In the genomic region with DNA sequence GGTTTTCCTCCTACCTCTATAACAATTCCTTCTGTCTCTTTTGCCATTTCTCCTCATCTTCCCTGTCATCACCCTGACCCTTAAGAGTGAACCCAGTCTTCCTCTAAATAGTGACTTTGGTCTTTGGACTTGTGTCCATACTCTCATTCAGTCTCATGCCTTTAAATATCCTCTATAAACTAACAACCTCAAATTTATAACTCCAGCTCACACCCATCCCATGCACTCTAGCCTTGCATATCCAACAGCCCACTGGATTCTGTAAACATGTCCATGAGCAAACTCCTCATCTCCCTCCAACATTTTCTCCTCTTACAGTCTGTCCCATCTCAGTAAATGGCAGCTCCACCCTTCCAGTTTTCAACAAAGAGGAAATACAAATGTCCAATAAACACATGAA, we compare ENCODE assay signal across 27 cellular contexts.
"Had no signal": no experiment of that assay in that cellular context is flagged by ENCODE, and none has a peak within 500 bp of the region (broad histone marks: within the 10 kb centered on the region; RNA-seq: fewer than 3 reads in every experiment).

No MANE protein-coding gene starts in this region.

- H3K4me3 ChIP-seq: left lung, lower lobe of right lung, ovary, right atrium auricular region, skin epidermis, spleen, suprapubic skin, thoracic aorta, tibial artery, upper lobe of right lung had no signal

- H3K9me3 ChIP-seq: left lung, lower lobe of right lung, suprapubic skin, thoracic aorta, upper lobe of right lung had no signal

- H3K27me3 ChIP-seq: left lung, ovary, right atrium auricular region, suprapubic skin, tibial artery, upper lobe of right lung had no signal

- H3K27ac ChIP-seq: left lung, lower lobe of right lung, ovary, right atrium auricular region, skin epidermis, spleen, suprapubic skin, thoracic aorta, tibial artery, upper lobe of right lung had no signal

- DNase-seq: hippocampal formation; kidney glomerular epithelial cell; left cardiac atrium; left lung; lower lobe of right lung; mammary epithelial cell; mesenchymal stem cell; naive thymus-derived CD4-positive, alpha-beta T cell; ovary; spleen; stimulated activated CD4-positive, alpha-beta T cell treated with anti-CD3 and anti-CD28 coated beads, Interleukin-4, amount 100 ng/mL, for 24 hours; stimulated activated naive CD4-positive, alpha-beta T cell; tibial artery; trophoblast cell; upper lobe of right lung had no signal

- H3K36me3 ChIP-seq: left lung, lower lobe of right lung, ovary, right atrium auricular region, suprapubic skin, thoracic aorta, upper lobe of right lung had no signal

- H3K27ac Mint-ChIP-seq: mesothelial cell of epicardium; natural killer cell treated with Interleukin-12 subunit alpha and Interleukin-12 subunit beta and Interleukin-15 and Interleukin-18, amount 100 ng/mL, for 72 hours; progenitor cell of endocrine pancreas; stimulated activated effector memory CD8-positive, alpha-beta T cell treated with anti-CD3 and anti-CD28 coated beads, Interleukin-12 subunit alpha, Interleukin-12 subunit beta, amount 100 ng/mL, for 72 hours; stimulated activated naive CD8-positive, alpha-beta T cell treated with anti-CD3 and anti-CD28 coated beads, Interleukin-15, Interleukin-2, amounts not matched to agents 100 ng/mL and 50 ng/mL, for 24 hours had no signal

- H3K4me1 Mint-ChIP-seq: mesothelial cell of epicardium had no signal

- H3K4me3 Mint-ChIP-seq: mesothelial cell of epicardium; naive thymus-derived CD4-positive, alpha-beta T cell; natural killer cell treated with Interleukin-12 subunit alpha and Interleukin-12 subunit beta and Interleukin-15 and Interleukin-18, amount 100 ng/mL, for 72 hours; stimulated activated effector memory CD8-positive, alpha-beta T cell treated with anti-CD3 and anti-CD28 coated beads, Interleukin-12 subunit alpha, Interleukin-12 subunit beta, amount 100 ng/mL, for 72 hours; stimulated activated naive CD8-positive, alpha-beta T cell treated with anti-CD3 and anti-CD28 coated beads, Interleukin-15, Interleukin-2, amounts not matched to agents 100 ng/mL and 50 ng/mL, for 24 hours had no signal

- H3K27me3 Mint-ChIP-seq: naive thymus-derived CD4-positive, alpha-beta T cell; progenitor cell of endocrine pancreas; stimulated activated naive CD8-positive, alpha-beta T cell treated with anti-CD3 and anti-CD28 coated beads, Interleukin-15, Interleukin-2, amounts not matched to agents 100 ng/mL and 50 ng/mL, for 24 hours had no signal

- H3K4me1 ChIP-seq: left lung, lower lobe of right lung, right atrium auricular region, spleen, suprapubic skin, tibial artery, upper lobe of right lung had no signal

- H3K9me3 Mint-ChIP-seq: natural killer cell treated with Interleukin-12 subunit alpha and Interleukin-12 subunit beta and Interleukin-15 and Interleukin-18, amount 100 ng/mL, for 72 hours; stimulated activated naive CD8-positive, alpha-beta T cell treated with anti-CD3 and anti-CD28 coated beads, Interleukin-15, Interleukin-2, amounts not matched to agents 100 ng/mL and 50 ng/mL, for 24 hours had no signal

- ATAC-seq: left cardiac atrium; left lung; lower lobe of right lung; naive thymus-derived CD4-positive, alpha-beta T cell; natural killer cell treated with Interleukin-12 subunit alpha and Interleukin-12 subunit beta and Interleukin-15 and Interleukin-18, amount 100 ng/mL, for 72 hours; sciatic nerve; stimulated activated effector memory CD8-positive, alpha-beta T cell treated with anti-CD3 and anti-CD28 coated beads, Interleukin-12 subunit alpha, Interleukin-12 subunit beta, amount 100 ng/mL, for 72 hours; upper lobe of right lung had no signal

- FAIRE-seq: keratinocyte, urothelium cell line had no signal
